ENCODE assay signal across 15 cellular contexts in genomic region chr6:91509039-91509438, GRCh38.
A peak's percentile ranks its signal among the peaks of the same experiment; 100 is the strongest.
DNase-seq lines count a peak whose midpoint lies in the region; ATAC-seq and TF ChIP-seq lines count a peak whose summit lies in the region.
"Had no signal": no experiment of that assay in that cellular context is flagged by ENCODE, and none has a peak within 500 bp of the region (broad histone marks: within the 10 kb centered on the region; RNA-seq: fewer than 3 reads in every experiment).

No MANE protein-coding gene starts in this region.

- H3K4me1 ChIP-seq in mucosa of descending colon (ENCODE audit: low read depth), result no peaks in the 10 kb centered on the region
- H3K4me1 ChIP-seq: A549; BLaER1 treated with 17β-estradiol and CSF1 and Interleukin-3, amounts not matched to agents 10 nM and 100 nM; Caco-2 had no signal

- DNase-seq in mucosa of descending colon (no peak), dermis blood vessel endothelial cell (no peak)
- DNase-seq: AML-193; Caco-2; Calu3; CD4-positive, alpha-beta T cell; CD8-positive, alpha-beta T cell; DMS79 treated with DMSO at 0.1 percent for 48 hours; GF-D8 had no signal

- intact Hi-C loops in mucosa of descending colon (cut with DNase I, micrococcal nuclease), result no loop called here

- H3K27ac ChIP-seq in 22Rv1, result peak overlapping the region; percentile 64
- peak overlapping the region; percentile 78 for H3K27ac ChIP-seq in VCaP
- H3K27ac ChIP-seq: A549; BLaER1 treated with 17β-estradiol and CSF1 and Interleukin-3, amounts not matched to agents 10 nM and 100 nM; C4-2B had no signal

- no peaks in the 10 kb centered on the region for H3K9me3 ChIP-seq in mucosa of descending colon
- H3K9me3 ChIP-seq: A549; BLaER1 treated with 17β-estradiol and CSF1 and Interleukin-3, amounts not matched to agents 10 nM and 100 nM; Caco-2 had no signal

- no peak overlapping the region for H3K4me3 ChIP-seq in mucosa of descending colon
- H3K4me3 ChIP-seq: A549; BLaER1 treated with 17β-estradiol and CSF1 and Interleukin-3, amounts not matched to agents 10 nM and 100 nM had no signal

- H3K36me3 ChIP-seq in mucosa of descending colon (ENCODE audit: low read depth), result no peaks in the 10 kb centered on the region
- H3K36me3 ChIP-seq: BLaER1 treated with 17β-estradiol and CSF1 and Interleukin-3, amounts not matched to agents 10 nM and 100 nM had no signal

- TF ChIP-seq CTCF in 22Rv1 (IDR thresholded peaks at IDR 0.05) (no peak), VCaP (conservative IDR thresholded peaks at IDR 0.05) (no peak), mucosa of descending colon (IDR thresholded peaks at IDR 0.05) (no peak)

- ATAC-seq in mucosa of descending colon (peak; percentile 65), GM19467 (IDR thresholded peaks at IDR 0.05; ENCODE audit: unreplicated experiment) (no peak)
- ATAC-seq: A549; CD8-positive, alpha-beta T cell had no signal
